In the genomic region with DNA sequence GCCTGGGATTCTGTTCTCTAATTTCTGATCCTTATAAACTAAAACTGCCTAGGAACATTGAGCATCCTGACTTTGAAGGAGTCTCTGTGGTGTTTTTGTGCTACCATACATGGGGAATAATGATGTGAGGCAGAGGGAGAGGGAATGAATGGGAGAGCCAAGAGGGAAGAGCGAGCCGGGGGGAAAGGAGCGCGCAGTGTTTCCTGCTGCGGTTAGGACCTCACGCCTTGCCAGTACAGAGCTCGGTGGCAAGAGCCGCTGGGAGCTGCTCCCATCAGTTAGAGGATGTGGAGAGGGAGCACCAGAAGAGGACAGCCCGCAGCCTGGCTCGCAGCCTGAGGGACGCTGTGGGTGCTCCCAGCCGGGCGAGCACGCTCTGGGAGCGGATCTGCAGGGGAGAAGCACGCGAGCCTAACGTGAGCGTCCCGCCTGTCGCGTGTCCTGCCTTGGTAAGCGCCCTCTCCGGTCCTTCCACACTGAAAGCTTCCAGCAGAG, we compare ENCODE assay signal across 8 cellular contexts.
A peak's percentile ranks its signal among the peaks of the same experiment; 100 is the strongest.
DNase-seq lines count a peak whose midpoint lies in the region; ATAC-seq and TF ChIP-seq lines count a peak whose summit lies in the region.

No MANE protein-coding gene starts in this region.

- H2AFZ ChIP-seq in OCI-LY3 (ENCODE audit: low read depth, low read length) = peak overlapping the region; percentile 64; the same call in 1 of the 2 replicates

- no peak for TF ChIP-seq CTCF in GM12864 (IDR thresholded peaks at IDR 0.05; ENCODE audit: low read depth, low read length, missing control alignments)
- TF ChIP-seq CTCF in OCI-LY3 (IDR thresholded peaks at IDR 0.05; ENCODE audit: low read depth, low read length) = no peak; the same call in 1 of the 2 replicates
- no peak for TF ChIP-seq CTCF in vagina (IDR thresholded peaks at IDR 0.05)

- no peak for TF ChIP-seq POLR2A in vagina (IDR thresholded peaks at IDR 0.05)

- no peak for DNase-seq in GM12864 (ENCODE audit: low read depth)
- no peak for DNase-seq in effector memory CD8-positive, alpha-beta T cell
- peak in 1 of 2 donors; percentile 85 for DNase-seq in vagina (ENCODE audit: extremely low spot score in 2 of 2)
- DNase-seq in SIG-M5 (lab: John Stamatoyannopoulos, UW) = no peak

- peaks cover 65 to 78% of the 10 kb centered on the region in 2 donors for H3K4me1 Mint-ChIP-seq in effector memory CD8-positive, alpha-beta T cell (ENCODE audit: low read depth in 2 of 2)

- H3K27me3 ChIP-seq in OCI-LY3 (ENCODE audit: low read depth, low read length) (no peaks in the 10 kb centered on the region), mucosa of rectum (ENCODE audit: control insufficient read depth in 2 of 2, insufficient read depth in 2 of 2, low read length in 2 of 2) (no peaks in the 10 kb centered on the region), vagina (no peaks in the 10 kb centered on the region)

- peak overlapping the region; percentile 57 for H3K4me3 ChIP-seq in GM12864 (ENCODE audit: low read depth, low read length)
- H3K4me3 ChIP-seq in OCI-LY3 (ENCODE audit: low read length) = peak overlapping the region; percentile 93
- peak overlapping the region; percentile 18 to 51 for H3K4me3 ChIP-seq in mucosa of rectum (ENCODE audit: low read length in 2 of 2)
- peak overlapping the region; percentile 37 to 40 for H3K4me3 ChIP-seq in vagina

- peaks cover 23% of the 10 kb centered on the region for H3K36me3 Mint-ChIP-seq in effector memory CD8-positive, alpha-beta T cell (ENCODE audit: insufficient read depth)

- peak; percentile 6 for ATAC-seq in HG02571 (IDR thresholded peaks at IDR 0.05; ENCODE audit: unreplicated experiment)
- no peak for ATAC-seq in effector memory CD8-positive, alpha-beta T cell (replicated peaks)
- no peak for ATAC-seq in HG03175 (IDR thresholded peaks at IDR 0.05; ENCODE audit: unreplicated experiment)

- H3K27ac ChIP-seq in OCI-LY3 (ENCODE audit: low read length) = peak overlapping the region; percentile 92
- H3K27ac ChIP-seq in mucosa of rectum (ENCODE audit: low read depth in 2 of 2, low read length in 2 of 2) = no peak overlapping the region
- peak overlapping the region; percentile 74 for H3K27ac ChIP-seq in vagina

- H3K4me1 ChIP-seq in OCI-LY3 (ENCODE audit: low read length) (peaks cover 80% of the 10 kb centered on the region), mucosa of rectum (ENCODE audit: control insufficient read depth in 2 of 2, insufficient read depth in 2 of 2, low read length in 2 of 2) (peaks cover 6 to 16% of the 10 kb centered on the region in 2 donors), vagina (peaks cover 29% of the 10 kb centered on the region)

- peak overlapping the region; percentile 83 to 95 for H3K27ac Mint-ChIP-seq in effector memory CD8-positive, alpha-beta T cell

- H3K9me3 ChIP-seq in OCI-LY3 (ENCODE audit: insufficient read depth, low read length) (peaks cover 13% of the 10 kb centered on the region; the same call in 1 of the 2 replicates), mucosa of rectum (ENCODE audit: control insufficient read depth in 2 of 2, low read length in 2 of 2) (no peaks in the 10 kb centered on the region), vagina (no peaks in the 10 kb centered on the region)

- H3K9me3 Mint-ChIP-seq in effector memory CD8-positive, alpha-beta T cell = no peaks in the 10 kb centered on the region

- H3K9ac ChIP-seq in OCI-LY3 (ENCODE audit: low read length) (peak overlapping the region; percentile 85), mucosa of rectum (ENCODE audit: low read depth in 1 of 2, low read length in 2 of 2) (peak overlapping the region in 1 of 2 donors; percentile 35)

- H4K20me1 ChIP-seq in OCI-LY3 (ENCODE audit: insufficient read depth, low read length) = peaks cover 4% of the 10 kb centered on the region; the same call in 1 of the 2 replicates

- H3K79me2 ChIP-seq in OCI-LY3 (ENCODE audit: low read length) = peaks cover 43% of the 10 kb centered on the region

- peak overlapping the region; percentile 99 for H3K4me2 ChIP-seq in OCI-LY3 (ENCODE audit: low read length)

- H3K4me3 Mint-ChIP-seq in effector memory CD8-positive, alpha-beta T cell = peak overlapping the region; percentile 84 to 90

- peaks cover 18% of the 10 kb centered on the region for H3K36me3 ChIP-seq in OCI-LY3 (replicated peaks; ENCODE audit: low read depth, low read length)
- no peaks in the 10 kb centered on the region for H3K36me3 ChIP-seq in mucosa of rectum (ENCODE audit: control insufficient read depth in 2 of 2, insufficient read depth in 2 of 2, low read length in 2 of 2)
- no peaks in the 10 kb centered on the region for H3K36me3 ChIP-seq in vagina

- peaks cover 6 to 19% of the 10 kb centered on the region in 2 donors for H3K27me3 Mint-ChIP-seq in effector memory CD8-positive, alpha-beta T cell

- intact Hi-C loops in vagina (cut with DNase I) = loop anchor here (10.0 kb wide), 1 partner anchor 67 kb away; no protein-coding TSS in a partner anchor

Comparison
In these comparisons a context has a peak if more than half of its experiments do, and no peak if none do; other contexts are left out.
1. H3K4me3 ChIP-seq: peak in every context shown above with its lines; median percentile 93 in OCI-LY3; 57 in GM12864; 38 in vagina; 34 in mucosa of rectum.
2. H3K27ac ChIP-seq: peak in OCI-LY3 (single experiment) and vagina (single experiment); none in mucosa of rectum (0 of 2).